Comparison of ENCODE assay signal across 8 cellular contexts in the genomic region with DNA sequence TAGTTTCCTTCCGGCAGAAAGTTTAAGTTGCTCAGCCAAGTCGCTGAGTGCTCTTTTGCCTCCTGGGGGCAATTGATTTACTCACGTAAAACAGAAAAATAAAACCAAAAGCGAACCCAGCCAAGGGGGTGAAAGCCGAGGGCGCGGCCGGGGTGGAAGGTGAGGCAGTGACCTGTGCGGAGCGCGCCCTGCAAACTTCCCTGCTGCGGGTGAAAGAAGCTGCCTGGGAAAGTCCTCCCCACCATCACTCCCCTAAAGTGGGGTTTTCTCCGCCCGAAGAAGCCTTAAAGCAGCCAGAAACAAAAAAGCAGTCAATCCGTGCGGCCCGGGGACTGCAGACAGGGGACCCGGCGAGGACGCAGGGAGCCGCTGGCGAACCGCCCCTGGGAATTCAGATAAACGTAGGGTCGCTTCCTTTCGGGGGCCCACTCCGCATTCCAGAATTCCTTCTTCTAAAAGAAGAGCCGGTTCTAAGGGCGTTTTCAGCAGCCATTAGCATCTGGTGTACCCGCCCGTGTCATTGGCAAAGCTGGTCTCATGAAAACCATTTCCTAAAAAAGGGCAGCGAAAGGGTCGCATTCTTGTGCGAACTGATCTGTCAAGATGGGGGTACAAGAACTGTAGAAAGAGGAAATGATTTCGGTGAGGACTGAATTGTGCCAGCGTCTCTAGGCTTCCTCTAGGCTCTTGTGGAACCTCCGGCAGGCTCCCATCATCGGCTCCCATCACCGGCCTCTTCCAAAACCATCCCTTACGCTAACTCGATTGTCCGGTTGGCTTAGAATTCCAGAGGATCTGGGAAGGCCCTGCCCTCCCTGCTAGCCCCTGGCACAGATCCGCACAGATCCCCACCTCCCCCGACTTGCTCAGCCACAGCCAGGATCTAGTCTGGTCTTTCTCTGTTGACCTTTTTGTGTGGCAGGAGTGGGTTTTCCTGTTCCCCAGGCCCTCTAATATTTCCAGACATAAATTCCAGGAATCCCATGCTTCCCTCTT. TPM values are rescaled to one million over a fixed set of nuclear protein-coding genes. Genes with fewer than 3 reads are reported as not detected.
DNase-seq lines count a peak whose midpoint lies in the region; ATAC-seq and TF ChIP-seq lines count a peak whose summit lies in the region.

No MANE protein-coding gene starts in this region.

- H3K4me3 ChIP-seq in coronary artery (peak overlapping the region; percentile 88), lower lobe of right lung (peak overlapping the region; percentile 76), thyroid gland (replicated peaks in 1 of 3) (peak overlapping the region; percentile 73 to 94 (median 91))

- no peaks in the 10 kb centered on the region for H3K36me3 ChIP-seq in lower lobe of right lung
- H3K36me3 ChIP-seq in thyroid gland: no peaks in the 10 kb centered on the region

- TF ChIP-seq CTCF in coronary artery (IDR thresholded peaks at IDR 0.05) (no peak), lower lobe of right lung (IDR thresholded peaks at IDR 0.05) (no peak), thyroid gland (IDR thresholded peaks at IDR 0.05) (no peak)

- 29 to 34% methylated on average over 42 to 44 of the region's 44 CpGs for WGBS in thyroid gland, 2 donors

- intact Hi-C loops in lower lobe of right lung (cut with DNase I) (no loop called here), thyroid gland (cut with DNase I) (no loop called here)

- TF ChIP-seq POLR2A in thyroid gland (IDR thresholded peaks at IDR 0.05): no peak

- no peaks in the 10 kb centered on the region for H3K9me3 ChIP-seq in lower lobe of right lung
- H3K9me3 ChIP-seq in thyroid gland: no peaks in the 10 kb centered on the region

- H3K4me1 ChIP-seq in lower lobe of right lung (peaks cover 36% of the 10 kb centered on the region), thyroid gland (peaks cover 37 to 48% of the 10 kb centered on the region in 2 donors)

- DNase-seq in GM03348 (ENCODE audit: low spot score) (peak; percentile 67), NOMO-1 (lab: John Stamatoyannopoulos, UW; ENCODE audit: unreplicated experiment in 2 of 2) (peak; percentile 55 to 57), coronary artery (ENCODE audit: low spot score) (no peak), lower lobe of right lung (peak; percentile 68), thyroid gland (peak in 1 of 2 donors; percentile 25), NCI-H1092 (lab: John Stamatoyannopoulos, UW) (no peak), NCI-H510A treated with DMSO at 0.1 percent for 48 hours (lab: John Stamatoyannopoulos, UW) (no peak)

- H3K27ac ChIP-seq in coronary artery (peak overlapping the region; percentile 88 to 97), lower lobe of right lung (peak overlapping the region; percentile 89), thyroid gland (peak overlapping the region; percentile 53 to 91 (median 60))

- H3K27me3 ChIP-seq in lower lobe of right lung (ENCODE audit: low read depth): no peaks in the 10 kb centered on the region
- no peaks in the 10 kb centered on the region for H3K27me3 ChIP-seq in thyroid gland

- peak in 1 of 2 donors; percentile 26 for ATAC-seq in lower lobe of right lung
- ATAC-seq in GM21360 (IDR thresholded peaks at IDR 0.05; ENCODE audit: unreplicated experiment): no peak

RNA-seq across cellular contexts. Expression of a gene that starts 1.1 kb away (rescaled TPM):
- total RNA-seq in lower lobe of right lung (110 TPM), thyroid gland (10 to 100 TPM; 33.9 to 72.7 (median 40.8) TPM)

Comparison
In these comparisons a context has a peak if more than half of its experiments do, and no peak if none do; other contexts are left out.
1. DNase-seq: peak in GM03348 (single experiment), NOMO-1 (2 of 2) and lower lobe of right lung (single experiment); none in coronary artery (single experiment), NCI-H1092 (single experiment) and NCI-H510A treated with DMSO at 0.1 percent for 48 hours (single experiment).
2. Peak in every context shown above with its lines, with median percentiles within 50 percentile points of each other: H3K27ac ChIP-seq and H3K4me3 ChIP-seq.